In the genomic region with DNA sequence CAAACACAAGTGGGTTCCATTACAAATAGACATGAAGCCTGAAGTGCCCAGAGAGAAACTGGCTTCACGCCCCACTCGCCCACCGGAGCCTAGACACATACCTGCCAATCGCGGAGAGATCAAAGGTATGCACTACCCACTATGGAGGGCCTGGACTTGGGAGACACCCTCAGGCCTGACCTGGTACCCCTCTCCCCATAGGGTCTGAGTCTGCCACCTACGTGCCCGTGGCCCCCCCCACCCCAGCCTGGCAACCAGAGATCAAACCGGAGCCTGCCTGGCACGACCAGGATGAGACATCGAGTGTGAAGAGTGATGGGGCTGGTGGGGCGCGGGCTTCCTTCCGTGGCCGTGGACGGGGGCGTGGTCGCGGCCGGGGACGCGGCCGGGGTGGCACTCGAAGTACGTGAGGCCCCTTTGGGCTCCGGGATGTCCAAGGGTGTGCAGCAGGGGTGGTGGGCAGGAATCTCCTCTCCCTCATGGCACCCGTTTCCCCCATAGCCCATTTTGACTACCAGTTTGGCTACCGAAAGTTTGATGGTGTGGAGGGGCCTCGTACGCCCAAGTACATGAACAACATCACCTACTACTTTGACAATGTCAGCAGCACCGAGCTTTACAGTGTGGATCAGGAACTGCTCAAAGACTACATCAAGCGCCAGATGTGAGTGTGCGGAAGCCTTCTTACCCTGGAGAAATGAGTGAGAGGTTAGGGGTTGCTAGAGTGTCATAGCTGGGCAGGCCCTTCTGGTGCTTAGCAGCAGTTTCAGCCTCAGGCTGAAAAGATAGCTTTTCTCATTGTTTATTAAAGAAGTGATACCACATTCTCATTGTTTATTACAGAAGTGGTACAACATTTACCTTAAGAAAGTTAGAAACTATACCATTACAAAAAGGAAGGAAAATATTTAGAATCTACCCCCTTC, we compare ENCODE assay signal across 15 cellular contexts. TPM values are rescaled to one million over a fixed set of nuclear protein-coding genes. Genes with fewer than 3 reads are reported as not detected.
DNase-seq lines count a peak whose midpoint lies in the region; ATAC-seq and TF ChIP-seq lines count a peak whose summit lies in the region.
"Had no signal": no experiment of that assay in that cellular context is flagged by ENCODE, and none has a peak within 500 bp of the region (broad histone marks: within the 10 kb centered on the region; RNA-seq: fewer than 3 reads in every experiment).

No MANE protein-coding gene starts in this region.

- no peaks in the 10 kb centered on the region for H3K9me3 ChIP-seq in CD4-positive, alpha-beta T cell (ENCODE audit: control insufficient read depth, low read length)

- intact Hi-C loops in CD4-positive, alpha-beta T cell (cut with DNase I, micrococcal nuclease) = loop anchor here in 1 of 2 experiments (5.0 kb wide), 1 partner anchor 37 kb away; the partner anchor contains the start of gene LARP1

- no peak overlapping the region for H3K4me3 ChIP-seq in fibroblast of villous mesenchyme (ENCODE audit: low read depth, low read length)
- H3K4me3 ChIP-seq: lung had no signal

- no peak for ATAC-seq in CD4-positive, alpha-beta T cell (ENCODE audit: poor library complexity)
- no peak for ATAC-seq in GM21390 (IDR thresholded peaks at IDR 0.05; ENCODE audit: unreplicated experiment)
- ATAC-seq in effector memory CD8-positive, alpha-beta T cell (replicated peaks) = no peak

- POLR2A ChIA-PET in CD4-positive, alpha-beta T cell (lab: Charles Lee) = no interaction called here

- no peak overlapping the region for H3K4me3 Mint-ChIP-seq in CD4-positive, alpha-beta T cell
- H3K4me3 Mint-ChIP-seq in neural crest cell = no peak overlapping the region
- H3K4me3 Mint-ChIP-seq in effector memory CD8-positive, alpha-beta T cell = no peak overlapping the region
- H3K4me3 Mint-ChIP-seq: T-helper 2 cell treated with Interferon-gamma antibody and Interleukin-4, amounts not matched to agents 5 μg/mL and 100 μg/mL, for 36 hours had no signal

- no peak for TF ChIP-seq CTCF in CD4-positive, alpha-beta T cell (IDR thresholded peaks at IDR 0.05)
- TF ChIP-seq CTCF in fibroblast of villous mesenchyme (IDR thresholded peaks at IDR 0.05; ENCODE audit: insufficient read depth, low read depth, low read length) (no peak), neural crest cell (conservative IDR thresholded peaks at IDR 0.05) (no peak)

- no peaks in the 10 kb centered on the region for H3K9me3 Mint-ChIP-seq in CD4-positive, alpha-beta T cell
- H3K9me3 Mint-ChIP-seq in neural crest cell = no peaks in the 10 kb centered on the region
- H3K9me3 Mint-ChIP-seq in effector memory CD8-positive, alpha-beta T cell = no peaks in the 10 kb centered on the region
- H3K9me3 Mint-ChIP-seq: T-helper 2 cell treated with Interferon-gamma antibody and Interleukin-4, amounts not matched to agents 5 μg/mL and 100 μg/mL, for 36 hours had no signal

- CTCF ChIA-PET in CD4-positive, alpha-beta T cell (lab: Charles Lee) = no interaction called here

- no peaks in the 10 kb centered on the region for H3K27me3 ChIP-seq in CD4-positive, alpha-beta T cell (ENCODE audit: control insufficient read depth, insufficient read depth, low read length)

- H3K4me1 Mint-ChIP-seq in CD4-positive, alpha-beta T cell (ENCODE audit: low read depth) = no peaks in the 10 kb centered on the region
- H3K4me1 Mint-ChIP-seq in neural crest cell = no peaks in the 10 kb centered on the region
- peaks cover 4 to 8% of the 10 kb centered on the region in 2 donors for H3K4me1 Mint-ChIP-seq in effector memory CD8-positive, alpha-beta T cell (ENCODE audit: low read depth in 2 of 2)

- H3K36me3 Mint-ChIP-seq in CD4-positive, alpha-beta T cell (ENCODE audit: low read depth) = peaks cover 90% of the 10 kb centered on the region
- H3K36me3 Mint-ChIP-seq in neural crest cell (ENCODE audit: low read depth) = peaks cover 24% of the 10 kb centered on the region
- H3K36me3 Mint-ChIP-seq in effector memory CD8-positive, alpha-beta T cell (ENCODE audit: insufficient read depth) = peaks cover 67% of the 10 kb centered on the region

- DNase-seq in CD4-positive, alpha-beta T cell = no peak
- DNase-seq in NCI-H2029 treated with DMSO at 0.1 percent for 48 hours (lab: John Stamatoyannopoulos, UW) = peak; percentile 52
- DNase-seq in fibroblast of villous mesenchyme (ENCODE audit: low read depth) = peak; percentile 74
- DNase-seq in neural crest cell (ENCODE audit: low read depth, low spot score) = no peak
- DNase-seq in activated CD4-positive, CD25-positive, alpha-beta regulatory T cell treated with anti-CD3 and anti-CD28 coated beads, Interleukin-2, amount 50 U/mL, for 72 hours = no peak
- no peak for DNase-seq in OCI-M2 (lab: John Stamatoyannopoulos, UW; ENCODE audit: unreplicated experiment)
- DNase-seq in effector memory CD8-positive, alpha-beta T cell = no peak
- DNase-seq: activated CD8-positive, alpha-beta memory T cell treated with anti-CD3 and anti-CD28 coated beads for 24 hours; NCI-H2171 treated with DMSO at 0.1 percent for 48 hours; OCI-M1; stimulated activated CD4-positive, alpha-beta T cell treated with anti-CD3 and anti-CD28 coated beads, Interleukin-4, amount 100 ng/mL, for 4 hours had no signal

- peak overlapping the region; percentile 25 for H3K27ac Mint-ChIP-seq in CD4-positive, alpha-beta T cell
- peak overlapping the region; percentile 79 for H3K27ac Mint-ChIP-seq in neural crest cell (ENCODE audit: unreplicated experiment)
- H3K27ac Mint-ChIP-seq in effector memory CD8-positive, alpha-beta T cell = peak overlapping the region in 1 of 2 donors; percentile 21
- H3K27ac Mint-ChIP-seq: T-helper 2 cell treated with Interferon-gamma antibody and Interleukin-4, amounts not matched to agents 5 μg/mL and 100 μg/mL, for 36 hours had no signal

- no peak overlapping the region for H3K27ac ChIP-seq in CD4-positive, alpha-beta T cell (ENCODE audit: low read depth, low read length)
- H3K27ac ChIP-seq: C4-2B had no signal

- H3K27me3 Mint-ChIP-seq in CD4-positive, alpha-beta T cell = no peaks in the 10 kb centered on the region
- H3K27me3 Mint-ChIP-seq in neural crest cell (ENCODE audit: low read depth) = no peaks in the 10 kb centered on the region
- H3K27me3 Mint-ChIP-seq in effector memory CD8-positive, alpha-beta T cell = no peaks in the 10 kb centered on the region

RNA-seq across cellular contexts. Expression of gene LARP1, which starts 38.7 kb away (rescaled TPM):
- total RNA-seq in CD4-positive, alpha-beta T cell = 10 to 100 TPM; 88.7 to 97.6 TPM
- total RNA-seq in fibroblast of villous mesenchyme (111 and 120 TPM in 2 replicates), neural crest cell (230 and 231 TPM in 2 replicates)

RNA-seq across cellular contexts. Expression of gene FAXDC2, which starts 56.5 kb away (rescaled TPM):
- total RNA-seq in CD4-positive, alpha-beta T cell = not detected
- total RNA-seq in fibroblast of villous mesenchyme (4.2 and 7.8 TPM in 2 replicates), neural crest cell (2.7 and 2.9 TPM in 2 replicates)

Comparison
In these comparisons a context has a peak if more than half of its experiments do, and no peak if none do; other contexts are left out.
1. DNase-seq: peak in NCI-H2029 treated with DMSO at 0.1 percent for 48 hours (single experiment) and fibroblast of villous mesenchyme (single experiment); none in CD4-positive, alpha-beta T cell (0 of 10), neural crest cell (single experiment), activated CD4-positive, CD25-positive, alpha-beta regulatory T cell treated with anti-CD3 and anti-CD28 coated beads, Interleukin-2, amount 50 U/mL, for 72 hours (single experiment), OCI-M2 (single experiment) and effector memory CD8-positive, alpha-beta T cell (0 of 3).